Comparison of ENCODE assay signal across 14 cellular contexts in genomic region chr9:655875-656274, GRCh38.
DNase-seq lines count a peak whose midpoint lies in the region; ATAC-seq and TF ChIP-seq lines count a peak whose summit lies in the region.
"Had no signal": no experiment of that assay in that cellular context is flagged by ENCODE, and none has a peak within 500 bp of the region (broad histone marks: within the 10 kb centered on the region; RNA-seq: fewer than 3 reads in every experiment).

No MANE protein-coding gene starts in this region.

- intact Hi-C loops in left lung (cut with DNase I) (no loop called here), stomach (cut with DNase I; ENCODE audit: low total_unique reads) (no loop called here), colonic mucosa (cut with DNase I) (no loop called here)

- TF ChIP-seq EP300 in stomach (IDR thresholded peaks at IDR 0.05): no peak

- H3K9ac ChIP-seq in endodermal cell (ENCODE audit: extremely low read depth, low read length, poor library complexity, severe bottlenecking): no peak overlapping the region
- H3K9ac ChIP-seq in colonic mucosa (ENCODE audit: low read depth in 2 of 2, low read length in 2 of 2): no peak overlapping the region
- H3K9ac ChIP-seq: neural progenitor cell had no signal

- H3K27ac Mint-ChIP-seq in endodermal cell: no peak overlapping the region
- H3K27ac Mint-ChIP-seq: neural progenitor cell had no signal

- no peak for TF ChIP-seq CTCF in endodermal cell (conservative IDR thresholded peaks at IDR 0.05)
- TF ChIP-seq CTCF in left lung (IDR thresholded peaks at IDR 0.05): no peak
- TF ChIP-seq CTCF in stomach (IDR thresholded peaks at IDR 0.05): no peak
- TF ChIP-seq CTCF in colonic mucosa (IDR thresholded peaks at IDR 0.05): no peak
- no peak for TF ChIP-seq CTCF in GM10266 (IDR thresholded peaks at IDR 0.05; ENCODE audit: control insufficient read depth, insufficient read depth, low read depth, missing control alignments)

- TF ChIP-seq POLR2A in stomach (IDR thresholded peaks at IDR 0.05): no peak

- ATAC-seq in left lung (peak; percentile 41), GM18907 (IDR thresholded peaks at IDR 0.05; ENCODE audit: unreplicated experiment) (no peak)
- ATAC-seq: activated CD4-positive, CD25-positive, alpha-beta regulatory T cell treated with anti-CD3 and anti-CD28 coated beads, Interleukin-2, amount 50 U/mL, for 24 hours had no signal

- no peaks in the 10 kb centered on the region for H3K9me3 Mint-ChIP-seq in endodermal cell
- H3K9me3 Mint-ChIP-seq: neural progenitor cell had no signal

- 90 to 93% methylated on average over 3 to 5 of the region's 5 CpGs for WGBS in endodermal cell (ENCODE audit: insufficient coverage in 1 of 2, insufficient read length in 1 of 2), 2 experiments
- 19 to 48% (median 34%) methylated on average over 5 of the region's 5 CpGs for WGBS in stomach, 5 donors

- no peaks in the 10 kb centered on the region for H3K27me3 ChIP-seq in endodermal cell (ENCODE audit: control insufficient read depth, insufficient read depth, low read length, poor library complexity, severe bottlenecking)
- H3K27me3 ChIP-seq in left lung: no peaks in the 10 kb centered on the region
- no peaks in the 10 kb centered on the region for H3K27me3 ChIP-seq in stomach
- no peaks in the 10 kb centered on the region for H3K27me3 ChIP-seq in colonic mucosa
- H3K27me3 ChIP-seq: neural progenitor cell had no signal

- H3K27ac ChIP-seq in endodermal cell (ENCODE audit: low read depth, low read length) (no peak overlapping the region), left lung (no peak overlapping the region), stomach (peak overlapping the region in 2 of 5 donors; percentile 6 to 34), colonic mucosa (no peak overlapping the region)
- H3K27ac ChIP-seq: neural progenitor cell had no signal

- H3K36me3 ChIP-seq in endodermal cell (ENCODE audit: control insufficient read depth, insufficient read depth, low read length) (no peaks in the 10 kb centered on the region), left lung (no peaks in the 10 kb centered on the region), stomach (no peaks in the 10 kb centered on the region), colonic mucosa (no peaks in the 10 kb centered on the region)
- H3K36me3 ChIP-seq: neural progenitor cell had no signal

- DNase-seq in RPMI7951 (ENCODE audit: low read depth) (peak; percentile 57), endodermal cell (peak; percentile 56), left lung (peak in 1 of 2 donors; percentile 45), stomach (peak; percentile 88), colonic mucosa (no peak), GM10266 (ENCODE audit: extremely low spot score) (no peak), NCI-H1092 (lab: John Stamatoyannopoulos, UW) (no peak)
- DNase-seq: activated gamma-delta T cell treated with Interleukin-2 at 50 U/mL for 16 hours; effector CD8-positive, alpha-beta T cell; NCI-H446 treated with DMSO at 0.1 percent for 48 hours had no signal

- no peak overlapping the region for H3K4me3 Mint-ChIP-seq in endodermal cell
- H3K4me3 Mint-ChIP-seq: CD14-positive monocyte, neural progenitor cell had no signal

- H3K4me1 ChIP-seq in endodermal cell (ENCODE audit: control insufficient read depth, insufficient read depth, low read length): peaks cover 5% of the 10 kb centered on the region
- H3K4me1 ChIP-seq in left lung: peaks cover 0 to 11% of the 10 kb centered on the region in 2 donors
- peaks cover 7 to 29% (median 18%) of the 10 kb centered on the region in 4 donors for H3K4me1 ChIP-seq in stomach
- no peaks in the 10 kb centered on the region for H3K4me1 ChIP-seq in colonic mucosa

- no peaks in the 10 kb centered on the region for H3K27me3 Mint-ChIP-seq in endodermal cell (ENCODE audit: insufficient read depth)

- H3K36me3 Mint-ChIP-seq in endodermal cell (ENCODE audit: low read depth): no peaks in the 10 kb centered on the region
- H3K36me3 Mint-ChIP-seq: CD14-positive monocyte, neural progenitor cell had no signal

- H3K4me1 Mint-ChIP-seq in endodermal cell: peaks cover 26% of the 10 kb centered on the region

- H3K4me3 ChIP-seq in endodermal cell (ENCODE audit: low read length): no peak overlapping the region
- H3K4me3 ChIP-seq in left lung: no peak overlapping the region
- H3K4me3 ChIP-seq in stomach: no peak overlapping the region
- H3K4me3 ChIP-seq in colonic mucosa: no peak overlapping the region
- H3K4me3 ChIP-seq: neural progenitor cell had no signal

- H3K9me3 ChIP-seq in endodermal cell (ENCODE audit: control insufficient read depth, low read length): no peaks in the 10 kb centered on the region
- no peaks in the 10 kb centered on the region for H3K9me3 ChIP-seq in left lung
- H3K9me3 ChIP-seq in stomach: no peaks in the 10 kb centered on the region
- H3K9me3 ChIP-seq in colonic mucosa: no peaks in the 10 kb centered on the region

Comparison
In these comparisons a context has a peak if more than half of its experiments do, and no peak if none do; other contexts are left out.
1. DNase-seq: peak in RPMI7951 (single experiment), endodermal cell (single experiment) and stomach (single experiment); none in colonic mucosa (single experiment), GM10266 (single experiment) and NCI-H1092 (single experiment).